19 cellular contexts compared by ENCODE assay signal in genomic region chr2:177483531-177483930, GRCh38.
DNase-seq lines count a peak whose midpoint lies in the region; ATAC-seq, FAIRE-seq and TF ChIP-seq lines count a peak whose summit lies in the region.
"Had no signal": no experiment of that assay in that cellular context is flagged by ENCODE, and none has a peak within 500 bp of the region (broad histone marks: within the 10 kb centered on the region; RNA-seq: fewer than 3 reads in every experiment).

No MANE protein-coding gene starts in this region.

- H2BK15ac ChIP-seq in IMR-90 (ENCODE audit: low read depth, low read length) = no peak overlapping the region

- no peaks in the 10 kb centered on the region for H3K9me3 ChIP-seq in IMR-90 (ENCODE audit: control insufficient read depth, insufficient read depth, low read length)
- H3K9me3 ChIP-seq in K562 (replicated peaks; ENCODE audit: control insufficient read depth, insufficient read depth, low read depth, low read length) = no peaks in the 10 kb centered on the region
- no peaks in the 10 kb centered on the region for H3K9me3 ChIP-seq in tibial artery
- no peaks in the 10 kb centered on the region for H3K9me3 ChIP-seq in thyroid gland
- H3K9me3 ChIP-seq: BLaER1 had no signal

- no peak overlapping the region for H2AK9ac ChIP-seq in IMR-90 (replicated peaks; ENCODE audit: low read depth, low read length, poor library complexity)

- no peak overlapping the region; a peak in 1 of 4 replicates for H4K8ac ChIP-seq in IMR-90 (ENCODE audit: low read depth in 2 of 2, low read length in 2 of 2)

- peaks cover 2 to 13% of the 10 kb centered on the region in 2 donors for H3K36me3 Mint-ChIP-seq in activated T-cell treated with anti-CD3 and anti-CD28 coated beads, Interleukin-2, amount 50 U/mL, for 72 hours (ENCODE audit: insufficient read depth in 2 of 2)
- peaks cover 50% of the 10 kb centered on the region for H3K36me3 Mint-ChIP-seq in nephron progenitor cell (ENCODE audit: low read depth)

- H3K27me3 ChIP-seq in IMR-90 (ENCODE audit: control insufficient read depth, insufficient read depth, low read length) (no peaks in the 10 kb centered on the region), K562 (ENCODE audit: control insufficient read depth in 2 of 2, insufficient read depth in 2 of 2, low read length in 2 of 2) (no peaks in the 10 kb centered on the region), tibial artery (no peaks in the 10 kb centered on the region), thyroid gland (no peaks in the 10 kb centered on the region)
- H3K27me3 ChIP-seq: BLaER1 had no signal

- no peak overlapping the region for H3K9ac ChIP-seq in IMR-90 (ENCODE audit: low read depth, low read length)
- H3K9ac ChIP-seq in K562 (ENCODE audit: insufficient read depth in 1 of 2, low read depth in 2 of 2, low read length in 2 of 2) = no peak overlapping the region
- H3K9ac ChIP-seq: BLaER1 had no signal

- H3K79me1 ChIP-seq in IMR-90 (ENCODE audit: low read depth in 1 of 2, low read length in 2 of 2) = peaks cover 3 to 4% of the 10 kb centered on the region in 2 experiments; a peak in 1 of 4 replicates

- no peaks in the 10 kb centered on the region for H4K20me1 ChIP-seq in IMR-90 (ENCODE audit: insufficient read depth, low read length)
- H4K20me1 ChIP-seq in K562 (replicated peaks; ENCODE audit: control insufficient read depth, insufficient read depth, low read length) = no peaks in the 10 kb centered on the region
- H4K20me1 ChIP-seq: BLaER1 had no signal

- H3K9me1 ChIP-seq in IMR-90 (ENCODE audit: insufficient read depth, low read length) (no peaks in the 10 kb centered on the region), K562 (ENCODE audit: control insufficient read depth, insufficient read depth, low read length) (no peaks in the 10 kb centered on the region)

- H3K27me3 Mint-ChIP-seq in activated T-cell treated with anti-CD3 and anti-CD28 coated beads, Interleukin-2, amount 50 U/mL, for 72 hours (ENCODE audit: low read depth) = no peaks in the 10 kb centered on the region
- no peaks in the 10 kb centered on the region for H3K27me3 Mint-ChIP-seq in nephron progenitor cell (ENCODE audit: low read depth, poor library complexity)
- H3K27me3 Mint-ChIP-seq: CD4-positive, alpha-beta memory T cell; IgD-negative memory B cell had no signal

- no peak for FAIRE-seq in K562 (lab: Jason Lieb, UNC)
- FAIRE-seq: H1 had no signal

- POLR2A ChIA-PET in IMR-90 (lab: Charles Lee; ENCODE audit: unreplicated experiment) = no interaction called here
- POLR2A ChIA-PET in K562 (lab: Yijun Ruan, JAX) = interaction anchor here (0.6 kb wide), 1 partner anchor 19 kb away, joined by 3 read pairs; no protein-coding TSS in a partner anchor

- no peak overlapping the region for H2BK20ac ChIP-seq in IMR-90 (ENCODE audit: low read depth, low read length)

- TF ChIP-seq CTCF in IMR-90 (conservative IDR thresholded peaks at IDR 0.05; ENCODE audit: low read depth, low read length) = no peak
- no peak for TF ChIP-seq CTCF in K562 (IDR thresholded peaks at IDR 0.05 in 2 of 3, conservative IDR thresholded peaks at IDR 0.05 in 1 of 3; ENCODE audit: insufficient read depth in 2 of 3, low read depth in 1 of 3, low read length in 3 of 3)
- no peak for TF ChIP-seq CTCF in nephron progenitor cell (IDR thresholded peaks at IDR 0.05)
- no peak for TF ChIP-seq CTCF in tibial artery (IDR thresholded peaks at IDR 0.05)
- no peak for TF ChIP-seq CTCF in thyroid gland (IDR thresholded peaks at IDR 0.05)

- intact Hi-C loops in IMR-90 (cut with micrococcal nuclease) = no loop called here
- intact Hi-C loops in K562 (cut with micrococcal nuclease) = loop anchor here (10.0 kb wide), 2 partner anchors 149 to 319 kb away; no protein-coding TSS in a partner anchor
- intact Hi-C loops in tibial artery (cut with DNase I; ENCODE audit: low total_unique reads) = loop anchor here (10.0 kb wide), 1 partner anchor 121 kb away; no protein-coding TSS in a partner anchor
- intact Hi-C loops in thyroid gland (cut with DNase I) = no loop called here

- no peak overlapping the region for H2BK120ac ChIP-seq in IMR-90 (ENCODE audit: low read depth, low read length)

- no peak overlapping the region for H3K4me3 ChIP-seq in IMR-90 (ENCODE audit: insufficient read depth, low read depth, low read length)
- H3K4me3 ChIP-seq in K562 = no peak overlapping the region
- H3K4me3 ChIP-seq in tibial artery = no peak overlapping the region
- no peak overlapping the region for H3K4me3 ChIP-seq in thyroid gland (replicated peaks in 1 of 3)
- H3K4me3 ChIP-seq: BLaER1 had no signal

- H2AK5ac ChIP-seq in IMR-90 (ENCODE audit: low read depth, low read length) = no peak overlapping the region

- TF ChIP-seq EP300 in K562 (IDR thresholded peaks at IDR 0.05; ENCODE audit: low read length) = no peak

- H3K36me3 ChIP-seq in IMR-90 (ENCODE audit: control insufficient read depth, insufficient read depth, low read length) (peaks cover 3% of the 10 kb centered on the region; the same call in 1 of the 2 replicates), K562 (ENCODE audit: control insufficient read depth, insufficient read depth, low read length) (peaks cover 25% of the 10 kb centered on the region; the same call in 1 of the 3 replicates), tibial artery (peaks cover 0 to 15% (median 0%) of the 10 kb centered on the region in 3 donors), thyroid gland (no peaks in the 10 kb centered on the region)

- H3K56ac ChIP-seq in IMR-90 (ENCODE audit: extremely low read depth, insufficient read depth, low read length) = no peak overlapping the region

- H3K4me3 Mint-ChIP-seq in activated T-cell treated with anti-CD3 and anti-CD28 coated beads, Interleukin-2, amount 50 U/mL, for 72 hours = no peak overlapping the region
- H3K4me3 Mint-ChIP-seq in nephron progenitor cell = no peak overlapping the region
- H3K4me3 Mint-ChIP-seq: CD14-positive monocyte; CD4-positive, alpha-beta memory T cell; H9; IgD-negative memory B cell had no signal

- TF ChIP-seq RAD21 in IMR-90 (IDR thresholded peaks at IDR 0.05; ENCODE audit: low read length) = no peak
- no peak for TF ChIP-seq RAD21 in K562 (CRISPR knock-in tag; conservative IDR thresholded peaks at IDR 0.05 in 1 of 2, IDR thresholded peaks at IDR 0.05 in 1 of 2)

- H3K9me3 Mint-ChIP-seq in activated T-cell treated with anti-CD3 and anti-CD28 coated beads, Interleukin-2, amount 50 U/mL, for 72 hours = peaks cover 0 to 3% of the 10 kb centered on the region in 2 donors
- peaks cover 9% of the 10 kb centered on the region for H3K9me3 Mint-ChIP-seq in nephron progenitor cell
- H3K9me3 Mint-ChIP-seq: H9 had no signal

- no peaks in the 10 kb centered on the region for H3K4me1 ChIP-seq in IMR-90 (ENCODE audit: control insufficient read depth, insufficient read depth, low read length)
- no peaks in the 10 kb centered on the region for H3K4me1 ChIP-seq in K562 (replicated peaks in 1 of 2; ENCODE audit: control insufficient read depth in 2 of 2, insufficient read depth in 2 of 2, low read length in 2 of 2)
- H3K4me1 ChIP-seq in tibial artery = no peaks in the 10 kb centered on the region
- H3K4me1 ChIP-seq in thyroid gland = no peaks in the 10 kb centered on the region
- H3K4me1 ChIP-seq: BLaER1 had no signal

- CTCF ChIA-PET in IMR-90 (lab: Yijun Ruan, JAX) = no interaction called here
- CTCF ChIA-PET in K562 (lab: Yijun Ruan, JAX; ENCODE audit: low intra/inter-chr PET ratio) = no interaction called here

- H3K23ac ChIP-seq in IMR-90 (ENCODE audit: low read depth, low read length) = no peak overlapping the region

- H3K4ac ChIP-seq in IMR-90 (ENCODE audit: low read depth, low read length) = no peak overlapping the region

- in situ Hi-C loops in IMR-90 (cut with MboI; ENCODE audit: low sequenced_read_pairs) = no loop called here
- in situ Hi-C loops in K562 (cut with MboI) = no loop called here

- H3K14ac ChIP-seq in IMR-90 (replicated peaks; ENCODE audit: low read depth, low read length) = no peak overlapping the region

- no CpG with 5 or more reads among the region's 2 CpGs for WGBS in IMR-90 (ENCODE audit: extremely low coverage in 2 of 2, insufficient read length in 1 of 2), 2 experiments
- 97% methylated on average over 2 of the region's 2 CpGs for WGBS in K562 (ENCODE audit: insufficient coverage, low coverage, missing lambda C conversion rate)
- 90 to 93% methylated on average over 2 of the region's 2 CpGs for WGBS in thyroid gland, 2 donors

- dilution Hi-C loops in IMR-90 (cut with HindIII; ENCODE audit: low sequenced_read_pairs, unreplicated experiment) = no loop called here

- no peak overlapping the region for H2BK5ac ChIP-seq in IMR-90 (ENCODE audit: low read depth, low read length, poor library complexity, severe bottlenecking)

- peak overlapping the region; percentile 19 for H3K27ac Mint-ChIP-seq in activated T-cell treated with anti-CD3 and anti-CD28 coated beads, Interleukin-2, amount 50 U/mL, for 72 hours
- H3K27ac Mint-ChIP-seq in nephron progenitor cell = peak overlapping the region; percentile 36
- H3K27ac Mint-ChIP-seq: CD14-positive monocyte had no signal

- H3K4me1 Mint-ChIP-seq in activated T-cell treated with anti-CD3 and anti-CD28 coated beads, Interleukin-2, amount 50 U/mL, for 72 hours (ENCODE audit: low read depth) = no peaks in the 10 kb centered on the region
- no peaks in the 10 kb centered on the region for H3K4me1 Mint-ChIP-seq in nephron progenitor cell
- H3K4me1 Mint-ChIP-seq: CD14-positive monocyte, H9, IgD-negative memory B cell had no signal

- TF ChIP-seq POLR2A in IMR-90 (IDR thresholded peaks at IDR 0.05; ENCODE audit: low read depth, low read length) (no peak), K562 (conservative IDR thresholded peaks at IDR 0.05) (no peak), thyroid gland (IDR thresholded peaks at IDR 0.05) (no peak)

- H2AFZ ChIP-seq in IMR-90 (replicated peaks; ENCODE audit: low read length, poor library complexity) = no peak overlapping the region
- H2AFZ ChIP-seq in K562 (ENCODE audit: low read depth, low read length) = no peak overlapping the region

- H4K5ac ChIP-seq in IMR-90 (ENCODE audit: low read depth, low read length) = no peak overlapping the region

- no peaks in the 10 kb centered on the region for H3K79me2 ChIP-seq in K562 (ENCODE audit: control insufficient read depth, insufficient read depth, low read length)

- no peak overlapping the region for H4K91ac ChIP-seq in IMR-90 (ENCODE audit: insufficient read depth, low read depth, low read length)

- H3K27ac ChIP-seq in IMR-90 (ENCODE audit: insufficient read depth, low read length) (no peak overlapping the region), K562 (ENCODE audit: extremely low read depth, low read depth, low read length) (no peak overlapping the region), tibial artery (no peak overlapping the region), thyroid gland (no peak overlapping the region)
- H3K27ac ChIP-seq: 22Rv1, BLaER1, HL-60 had no signal

- no peak overlapping the region for H3K4me2 ChIP-seq in IMR-90 (ENCODE audit: low read depth, low read length)
- H3K4me2 ChIP-seq in K562 (ENCODE audit: insufficient read depth, low read length) = no peak overlapping the region
- H3K4me2 ChIP-seq: BLaER1 had no signal

- no peak overlapping the region for H3K18ac ChIP-seq in IMR-90 (ENCODE audit: low read depth, low read length)

- no peak for ATAC-seq in activated T-cell treated with anti-CD3 and anti-CD28 coated beads, Interleukin-2, amount 50 U/mL, for 72 hours (replicated peaks in 1 of 2)
- ATAC-seq in IMR-90 (ENCODE audit: low read depth) = no peak
- no peak for ATAC-seq in K562
- no peak for ATAC-seq in HG03097 (IDR thresholded peaks at IDR 0.05; ENCODE audit: low FRiP score, unreplicated experiment)

- no peak for DNase-seq in activated T-cell treated with anti-CD3 and anti-CD28 coated beads, Interleukin-2, amount 50 U/mL, for 72 hours
- DNase-seq in activated T-cell treated with anti-CD3 and anti-CD28 coated beads, Interleukin-2, amount 50 U/mL, for 1 hour = no peak
- DNase-seq in IMR-90 (no peak), K562 (ENCODE audit: extremely low read depth in 1 of 4, low spot score in 3 of 4) (no peak), nephron progenitor cell (no peak), tibial artery (no peak), thyroid gland (no peak)
- DNase-seq: Calu3; CD4-positive, alpha-beta memory T cell; DMS79 treated with DMSO at 0.1 percent for 48 hours; GF-D8; H9 had no signal

- BruUV-seq in IMR-90 (replicated peaks; lab: Mats Ljungman, UMichigan) = no TSS peak
- BruUV-seq in K562 (replicated peaks; lab: Mats Ljungman, UMichigan) = no TSS peak

Comparison
In these comparisons a context has a peak if more than half of its experiments do, and no peak if none do; other contexts are left out.
1. intact Hi-C loops: an anchor here in K562 (10.0 kb wide) and tibial artery (10.0 kb wide); none called in IMR-90 and thyroid gland.